In the genomic region with DNA sequence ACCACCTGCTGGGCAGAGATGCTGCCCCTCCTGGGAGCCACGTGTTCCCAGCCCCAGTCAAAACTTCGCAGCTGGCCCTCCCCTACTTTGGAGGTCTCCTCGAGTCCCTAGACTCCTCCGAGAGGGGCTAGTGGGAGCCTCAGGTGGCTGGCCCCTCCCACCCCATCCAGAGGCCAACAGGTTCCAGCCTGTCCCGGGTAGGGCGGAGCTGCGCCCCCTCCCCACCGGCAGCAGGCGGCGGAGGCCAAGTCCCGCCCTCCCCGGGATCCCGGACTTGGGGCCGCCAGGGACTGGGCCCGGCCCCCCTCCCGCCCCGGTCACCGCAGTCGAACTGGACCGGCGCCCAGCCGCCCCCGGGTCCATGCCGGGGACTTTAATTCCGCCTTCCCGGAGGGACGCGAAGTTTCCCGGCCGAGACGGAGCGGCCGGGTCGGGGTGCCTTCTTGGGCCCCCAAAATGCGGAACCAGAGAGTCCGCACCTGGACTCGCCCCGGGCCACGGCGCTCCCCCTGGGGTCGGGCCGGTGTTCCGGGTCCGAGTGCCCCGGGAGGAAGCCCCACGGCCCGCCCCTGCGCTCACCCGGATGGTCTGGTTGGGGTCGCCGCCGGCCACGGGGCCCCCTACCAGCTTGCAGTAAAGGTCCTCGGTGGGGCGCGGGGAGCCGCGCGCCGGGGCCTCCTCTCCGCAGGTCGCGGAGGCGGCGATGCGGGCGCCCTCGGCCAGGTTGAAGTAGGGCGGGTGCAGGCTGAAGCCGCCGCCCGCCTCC, we compare ENCODE assay signal across 9 cellular contexts. TPM values are rescaled to one million over a fixed set of nuclear protein-coding genes. Genes with fewer than 3 reads are reported as not detected.
A peak's percentile ranks its signal among the peaks of the same experiment; 100 is the strongest.
DNase-seq lines count a peak whose midpoint lies in the region; TF ChIP-seq lines count a peak whose summit lies in the region.
"Had no signal": no experiment of that assay in that cellular context is flagged by ENCODE, and none has a peak within 500 bp of the region (broad histone marks: within the 10 kb centered on the region; RNA-seq: fewer than 3 reads in every experiment).

No MANE protein-coding gene starts in this region.

- peak overlapping the region; percentile 84 for H3K4me3 Mint-ChIP-seq in glutamatergic neuron (ENCODE audit: unreplicated experiment)

- no peak for TF ChIP-seq CTCF in glutamatergic neuron (IDR thresholded peaks at IDR 0.05; ENCODE audit: partially characterized antibody, unreplicated experiment)

- peak overlapping the region; percentile 73 for H3K4me3 ChIP-seq in rectal smooth muscle tissue (ENCODE audit: low read length)

- no peaks in the 10 kb centered on the region for H3K36me3 Mint-ChIP-seq in glutamatergic neuron (ENCODE audit: unreplicated experiment)
- H3K36me3 Mint-ChIP-seq: CD4-positive, CD25-positive, alpha-beta regulatory T cell had no signal

- peak overlapping the region; percentile 21 for H3K9ac ChIP-seq in rectal smooth muscle tissue (ENCODE audit: low read length)

- peaks cover 8% of the 10 kb centered on the region for H3K4me1 Mint-ChIP-seq in glutamatergic neuron (ENCODE audit: low read depth, unreplicated experiment)

- H3K27ac Mint-ChIP-seq in glutamatergic neuron (ENCODE audit: unreplicated experiment) = no peak overlapping the region
- H3K27ac Mint-ChIP-seq: CD4-positive, CD25-positive, alpha-beta regulatory T cell had no signal

- peak; percentile 45 to 59 (median 51) for DNase-seq in NCI-H1417 (lab: John Stamatoyannopoulos, UW)
- DNase-seq in NCI-H1417 treated with DMSO at 0.1 percent for 48 hours (lab: John Stamatoyannopoulos, UW) = no peak
- peak; percentile 72 for DNase-seq in SK-N-DZ (ENCODE audit: low spot score)
- DNase-seq in glutamatergic neuron = peak; percentile 52
- no peak for DNase-seq in occipital lobe (lab: John Stamatoyannopoulos, UW)
- no peak for DNase-seq in stimulated activated CD4-positive, alpha-beta T cell treated with anti-CD3 and anti-CD28 coated beads, Interleukin-4, amount 100 ng/mL, for 1 hour
- no peak for DNase-seq in NCI-H1694 treated with DMSO at 0.1 percent for 48 hours (lab: John Stamatoyannopoulos, UW)
- DNase-seq: CD4-positive, CD25-positive, alpha-beta regulatory T cell had no signal

- peaks cover 10% of the 10 kb centered on the region for H3K27me3 Mint-ChIP-seq in glutamatergic neuron (ENCODE audit: unreplicated experiment)

- H3K9me3 Mint-ChIP-seq in glutamatergic neuron (ENCODE audit: unreplicated experiment) = peaks cover 6% of the 10 kb centered on the region
- H3K9me3 Mint-ChIP-seq: CD4-positive, CD25-positive, alpha-beta regulatory T cell had no signal

- H3K27ac ChIP-seq in rectal smooth muscle tissue (ENCODE audit: low read depth, low read length) = peak overlapping the region; percentile 92

- peaks cover 4% of the 10 kb centered on the region for H3K36me3 ChIP-seq in rectal smooth muscle tissue (ENCODE audit: control insufficient read depth, insufficient read depth, low read length)

- peaks cover 7% of the 10 kb centered on the region for H3K27me3 ChIP-seq in rectal smooth muscle tissue (ENCODE audit: control insufficient read depth, insufficient read depth, low read length)

- peaks cover 71% of the 10 kb centered on the region for H3K4me1 ChIP-seq in rectal smooth muscle tissue (ENCODE audit: control insufficient read depth, insufficient read depth, low read length)

RNA-seq across cellular contexts. Expression of a gene that starts 0.6 kb away (rescaled TPM):
- 32.9 and 33.6 TPM in 2 replicates for polyA plus RNA-seq in SK-N-DZ (2014; cell fraction: cytosol; rRNA removed)
- 352 and 482 TPM in 2 replicates for polyA plus RNA-seq in SK-N-DZ (2014; cell fraction: nucleus; rRNA removed)
- total RNA-seq in glutamatergic neuron (ENCODE audit: unreplicated experiment) (724 TPM), occipital lobe (11.2 TPM)

RNA-seq across cellular contexts. Expression of a gene that starts 20.4 kb away (rescaled TPM):
- 10,912 and 11,337 TPM in 2 replicates for polyA plus RNA-seq in SK-N-DZ (2014; cell fraction: cytosol; rRNA removed)
- polyA plus RNA-seq in SK-N-DZ (2014; cell fraction: nucleus; rRNA removed) = 6,422 and 11,565 TPM in 2 replicates
- 829 TPM for total RNA-seq in glutamatergic neuron (ENCODE audit: unreplicated experiment)
- 715 TPM for total RNA-seq in occipital lobe

RNA-seq across cellular contexts. Expression of a gene that starts 40.5 kb away (rescaled TPM):
- polyA plus RNA-seq in SK-N-DZ (2014; cell fraction: cytosol; rRNA removed) = 7.8 and 8.4 TPM in 2 replicates
- polyA plus RNA-seq in SK-N-DZ (2014; cell fraction: nucleus; rRNA removed) = 4.6 and 8.4 TPM in 2 replicates
- total RNA-seq in glutamatergic neuron (ENCODE audit: unreplicated experiment) = 25.3 TPM
- total RNA-seq in occipital lobe = 2.3 TPM

Comparison
In these comparisons a context has a peak if more than half of its experiments do, and no peak if none do; other contexts are left out.
1. DNase-seq: peak in NCI-H1417 (3 of 3), SK-N-DZ (single experiment) and glutamatergic neuron (single experiment); none in NCI-H1417 treated with DMSO at 0.1 percent for 48 hours (single experiment), occipital lobe (single experiment), stimulated activated CD4-positive, alpha-beta T cell treated with anti-CD3 and anti-CD28 coated beads, Interleukin-4, amount 100 ng/mL, for 1 hour (single experiment) and NCI-H1694 treated with DMSO at 0.1 percent for 48 hours (single experiment).
2. RNA of a gene that starts 0.6 kb away (total RNA-seq): 724 TPM in glutamatergic neuron (single experiment); 11.2 TPM in occipital lobe (single experiment); every median in the first group is over 10 times any median in the second.